In genomic region chr22:19270873-19271272, GRCh38 we compare ENCODE assay signal across 2 cellular contexts.
TF ChIP-seq lines count a peak whose summit lies in the region.

No MANE protein-coding gene starts in this region.

TF ChIP-seq in A549, 52 proteins besides CTCF, POLR2A, EP300 and RAD21 (continued from another document):
- TF ChIP-seq ZFP36 (IDR thresholded peaks at IDR 0.05; ENCODE audit: borderline replicate concordance, partially characterized antibody) = no peak
- no peak for TF ChIP-seq CHD4 (IDR thresholded peaks at IDR 0.05; ENCODE audit: borderline replicate concordance)
- no peak for TF ChIP-seq EHF (CRISPR knock-in tag; IDR thresholded peaks at IDR 0.05)
- no peak for TF ChIP-seq HEYL (CRISPR knock-in tag; IDR thresholded peaks at IDR 0.05)
- no peak for TF ChIP-seq FOSB (CRISPR knock-in tag; IDR thresholded peaks at IDR 0.05)
- TF ChIP-seq, protein P1, sequence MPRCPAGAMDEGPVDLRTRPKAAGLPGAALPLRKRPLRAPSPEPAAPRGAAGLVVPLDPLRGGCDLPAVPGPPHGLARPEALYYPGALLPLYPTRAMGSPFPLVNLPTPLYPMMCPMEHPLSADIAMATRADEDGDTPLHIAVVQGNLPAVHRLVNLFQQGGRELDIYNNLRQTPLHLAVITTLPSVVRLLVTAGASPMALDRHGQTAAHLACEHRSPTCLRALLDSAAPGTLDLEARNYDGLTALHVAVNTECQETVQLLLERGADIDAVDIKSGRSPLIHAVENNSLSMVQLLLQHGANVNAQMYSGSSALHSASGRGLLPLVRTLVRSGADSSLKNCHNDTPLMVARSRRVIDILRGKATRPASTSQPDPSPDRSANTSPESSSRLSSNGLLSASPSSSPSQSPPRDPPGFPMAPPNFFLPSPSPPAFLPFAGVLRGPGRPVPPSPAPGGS (IDR thresholded peaks at IDR 0.05) = no peak
- no peak for TF ChIP-seq ZC3H11A (IDR thresholded peaks at IDR 0.05)
- no peak for TF ChIP-seq HOXB5 (CRISPR knock-in tag; IDR thresholded peaks at IDR 0.05)
- TF ChIP-seq, protein P2, sequence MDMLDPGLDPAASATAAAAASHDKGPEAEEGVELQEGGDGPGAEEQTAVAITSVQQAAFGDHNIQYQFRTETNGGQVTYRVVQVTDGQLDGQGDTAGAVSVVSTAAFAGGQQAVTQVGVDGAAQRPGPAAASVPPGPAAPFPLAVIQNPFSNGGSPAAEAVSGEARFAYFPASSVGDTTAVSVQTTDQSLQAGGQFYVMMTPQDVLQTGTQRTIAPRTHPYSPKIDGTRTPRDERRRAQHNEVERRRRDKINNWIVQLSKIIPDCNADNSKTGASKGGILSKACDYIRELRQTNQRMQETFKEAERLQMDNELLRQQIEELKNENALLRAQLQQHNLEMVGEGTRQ (IDR thresholded peaks at IDR 0.05) = no peak
- no peak for TF ChIP-seq KDM5A (IDR thresholded peaks at IDR 0.05)
- TF ChIP-seq, protein P3, sequence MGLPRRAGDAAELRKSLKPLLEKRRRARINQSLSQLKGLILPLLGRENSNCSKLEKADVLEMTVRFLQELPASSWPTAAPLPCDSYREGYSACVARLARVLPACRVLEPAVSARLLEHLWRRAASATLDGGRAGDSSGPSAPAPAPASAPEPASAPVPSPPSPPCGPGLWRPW (IDR thresholded peaks at IDR 0.05) = no peak
- TF ChIP-seq ZNF302 (CRISPR knock-in tag; IDR thresholded peaks at IDR 0.05) = no peak
- TF ChIP-seq HDAC2 (IDR thresholded peaks at IDR 0.05) = no peak
- TF ChIP-seq, protein P4, sequence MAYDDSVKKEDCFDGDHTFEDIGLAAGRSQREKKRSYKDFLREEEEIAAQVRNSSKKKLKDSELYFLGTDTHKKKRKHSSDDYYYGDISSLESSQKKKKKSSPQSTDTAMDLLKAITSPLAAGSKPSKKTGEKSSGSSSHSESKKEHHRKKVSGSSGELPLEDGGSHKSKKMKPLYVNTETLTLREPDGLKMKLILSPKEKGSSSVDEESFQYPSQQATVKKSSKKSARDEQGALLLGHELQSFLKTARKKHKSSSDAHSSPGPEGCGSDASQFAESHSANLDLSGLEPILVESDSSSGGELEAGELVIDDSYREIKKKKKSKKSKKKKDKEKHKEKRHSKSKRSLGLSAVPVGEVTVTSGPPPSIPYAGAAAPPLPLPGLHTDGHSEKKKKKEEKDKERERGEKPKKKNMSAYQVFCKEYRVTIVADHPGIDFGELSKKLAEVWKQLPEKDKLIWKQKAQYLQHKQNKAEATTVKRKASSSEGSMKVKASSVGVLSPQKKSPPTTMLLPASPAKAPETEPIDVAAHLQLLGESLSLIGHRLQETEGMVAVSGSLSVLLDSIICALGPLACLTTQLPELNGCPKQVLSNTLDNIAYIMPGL (CRISPR knock-in tag; IDR thresholded peaks at IDR 0.05; ENCODE audit: borderline replicate concordance) = no peak
- no peak for TF ChIP-seq POLR2AphosphoS2 (conservative IDR thresholded peaks at IDR 0.05; ENCODE audit: low read length)
- no peak for TF ChIP-seq FOSL2 (IDR thresholded peaks at IDR 0.05)
- TF ChIP-seq FOSL2 (CRISPR knock-in tag; IDR thresholded peaks at IDR 0.05) = no peak

TF ChIP-seq in K562, 482 proteins besides CTCF, POLR2A, EP300 and RAD21:
- TF ChIP-seq, protein P5, sequence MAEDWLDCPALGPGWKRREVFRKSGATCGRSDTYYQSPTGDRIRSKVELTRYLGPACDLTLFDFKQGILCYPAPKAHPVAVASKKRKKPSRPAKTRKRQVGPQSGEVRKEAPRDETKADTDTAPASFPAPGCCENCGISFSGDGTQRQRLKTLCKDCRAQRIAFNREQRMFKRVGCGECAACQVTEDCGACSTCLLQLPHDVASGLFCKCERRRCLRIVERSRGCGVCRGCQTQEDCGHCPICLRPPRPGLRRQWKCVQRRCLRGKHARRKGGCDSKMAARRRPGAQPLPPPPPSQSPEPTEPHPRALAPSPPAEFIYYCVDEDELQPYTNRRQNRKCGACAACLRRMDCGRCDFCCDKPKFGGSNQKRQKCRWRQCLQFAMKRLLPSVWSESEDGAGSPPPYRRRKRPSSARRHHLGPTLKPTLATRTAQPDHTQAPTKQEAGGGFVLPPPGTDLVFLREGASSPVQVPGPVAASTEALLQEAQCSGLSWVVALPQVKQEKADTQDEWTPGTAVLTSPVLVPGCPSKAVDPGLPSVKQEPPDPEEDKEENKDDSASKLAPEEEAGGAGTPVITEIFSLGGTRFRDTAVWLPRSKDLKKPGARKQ (CRISPR knock-in tag; IDR thresholded peaks at IDR 0.05) = 0 out of 2 replicates have a peak, but pooled peaks have one; percentile 39
- TF ChIP-seq DLX4 (CRISPR knock-in tag; IDR thresholded peaks at IDR 0.05) (no peak), HMG20B (CRISPR knock-in tag; IDR thresholded peaks at IDR 0.05) (0 out of 2 replicates have a peak, but pooled peaks have one; percentile 22)
